ENCODE assay signal across 16 cellular contexts in genomic region chr17:82433560-82434215, GRCh38.
"Had no signal": no experiment of that assay in that cellular context is flagged by ENCODE, and none has a peak within 500 bp of the region (broad histone marks: within the 10 kb centered on the region; RNA-seq: fewer than 3 reads in every experiment).

No MANE protein-coding gene starts in this region.

- H3K27ac Mint-ChIP-seq: activated CD4-positive, alpha-beta T cell treated with anti-CD3 and anti-CD28 coated beads, Interleukin-2, amount 10 ng/mL, durations not matched to agents 24 days and 14 days; stimulated activated naive CD8-positive, alpha-beta T cell treated with anti-CD3 and anti-CD28 coated beads, Interleukin-15, Interleukin-2, amounts not matched to agents 100 ng/mL and 50 ng/mL, for 24 hours; WTC11 had no signal

- DNase-seq: adrenal gland; left lung; mammary epithelial cell; retina; stimulated activated CD4-positive, alpha-beta T cell treated with anti-CD3 and anti-CD28 coated beads, Interleukin-4, amount 100 ng/mL, for 1 hour; testis had no signal

- H3K27ac ChIP-seq: adrenal gland, cardiac muscle cell, left lung, testis, upper lobe of left lung had no signal

- H3K36me3 ChIP-seq: cardiac muscle cell had no signal

- H3K4me3 Mint-ChIP-seq: activated CD4-positive, alpha-beta T cell treated with anti-CD3 and anti-CD28 coated beads, Interleukin-2, amount 10 ng/mL, durations not matched to agents 24 days and 14 days; activated naive CD4-positive, alpha-beta T cell treated with anti-CD3 and anti-CD28 coated beads, Interleukin-2, amount 10 ng/mL, durations not matched to agents 7 days and 5 days; stimulated activated naive CD8-positive, alpha-beta T cell treated with anti-CD3 and anti-CD28 coated beads, Interleukin-15, Interleukin-2, amounts not matched to agents 100 ng/mL and 50 ng/mL, for 24 hours; WTC11 had no signal

- H3K36me3 Mint-ChIP-seq: WTC11 had no signal

- H3K27me3 ChIP-seq: adrenal gland, cardiac muscle cell, left lung, testis, upper lobe of left lung had no signal

- ATAC-seq: left lung, WTC11 had no signal

- FAIRE-seq: endometrium, keratinocyte, TTC549 had no signal

- H3K9me3 Mint-ChIP-seq: activated CD4-positive, alpha-beta T cell treated with anti-CD3 and anti-CD28 coated beads, Interleukin-2, amount 10 ng/mL, durations not matched to agents 24 days and 14 days; activated naive CD4-positive, alpha-beta T cell treated with anti-CD3 and anti-CD28 coated beads, Interleukin-2, amount 10 ng/mL, durations not matched to agents 7 days and 5 days; naive thymus-derived CD4-positive, alpha-beta T cell; stimulated activated naive CD8-positive, alpha-beta T cell treated with anti-CD3 and anti-CD28 coated beads, Interleukin-15, Interleukin-2, amounts not matched to agents 100 ng/mL and 50 ng/mL, for 24 hours; WTC11 had no signal

- H3K27me3 Mint-ChIP-seq: activated CD4-positive, alpha-beta T cell treated with anti-CD3 and anti-CD28 coated beads, Interleukin-2, amount 10 ng/mL, durations not matched to agents 24 days and 14 days; activated naive CD4-positive, alpha-beta T cell treated with anti-CD3 and anti-CD28 coated beads, Interleukin-2, amount 10 ng/mL, durations not matched to agents 7 days and 5 days; naive thymus-derived CD4-positive, alpha-beta T cell; stimulated activated naive CD8-positive, alpha-beta T cell treated with anti-CD3 and anti-CD28 coated beads, Interleukin-15, Interleukin-2, amounts not matched to agents 100 ng/mL and 50 ng/mL, for 24 hours had no signal

- H3K4me1 Mint-ChIP-seq: WTC11 had no signal

- H3K9me3 ChIP-seq: adrenal gland, left lung, testis, upper lobe of left lung had no signal

- H3K4me3 ChIP-seq: adrenal gland, cardiac muscle cell, left lung, testis, upper lobe of left lung had no signal

- H3K4me1 ChIP-seq: adrenal gland, left lung, upper lobe of left lung had no signal
